ENCODE assay signal across 18 cellular contexts in genomic region chr1:154190550-154190949, GRCh38. TPM values are rescaled to one million over a fixed set of nuclear protein-coding genes. Genes with fewer than 3 reads are reported as not detected.
A peak's percentile ranks its signal among the peaks of the same experiment; 100 is the strongest.
DNase-seq lines count a peak whose midpoint lies in the region; ATAC-seq and TF ChIP-seq lines count a peak whose summit lies in the region.
"Had no signal": no experiment of that assay in that cellular context is flagged by ENCODE, and none has a peak within 500 bp of the region (broad histone marks: within the 10 kb centered on the region; RNA-seq: fewer than 3 reads in every experiment).

No MANE protein-coding gene starts in this region.

- DNase-seq in SHP77 (lab: John Stamatoyannopoulos, UW): peak; percentile 22 to 29
- DNase-seq in SHP77 treated with DMSO at 0.1 percent for 48 hours (lab: John Stamatoyannopoulos, UW): no peak
- DNase-seq in left cardiac atrium: no peak
- DNase-seq in GM13976 (ENCODE audit: low spot score): no peak
- DNase-seq in NCI-H1436 (lab: John Stamatoyannopoulos, UW): no peak
- DNase-seq: activated effector memory CD4-positive, alpha-beta T cell treated with Interleukin-2 at 50 U/mL for 16 hours; Caco-2; KBM-7; NCI-H1436 treated with DMSO at 0.1 percent for 48 hours; NCI-H510A; PC-9 had no signal

- H3K27me3 ChIP-seq in skeletal muscle satellite cell (ENCODE audit: control insufficient read depth, insufficient read depth, low read length): peaks cover 33% of the 10 kb centered on the region

- no peak overlapping the region for H3K4me3 ChIP-seq in skeletal muscle satellite cell (ENCODE audit: low read length)
- H3K4me3 ChIP-seq: A549, PC-9 had no signal

- intact Hi-C loops in left cardiac atrium (cut with DNase I): no loop called here

- H3K27ac ChIP-seq in VCaP: peak overlapping the region; percentile 11; the same call in 1 of the 2 replicates
- H3K27ac ChIP-seq: A549, PC-9 had no signal

- H3K9ac ChIP-seq in skeletal muscle satellite cell (ENCODE audit: low read depth, low read length): no peak overlapping the region

- H3K4me1 ChIP-seq in skeletal muscle satellite cell (ENCODE audit: control insufficient read depth, insufficient read depth, low read length): peaks cover 16% of the 10 kb centered on the region

- ATAC-seq in left cardiac atrium: peak; percentile 61 to 75
- ATAC-seq in HG03442 (IDR thresholded peaks at IDR 0.05; ENCODE audit: unreplicated experiment): no peak
- ATAC-seq: A549 had no signal

- no peaks in the 10 kb centered on the region for H3K36me3 ChIP-seq in skeletal muscle satellite cell (ENCODE audit: insufficient read depth, low read length)

- in situ Hi-C loops in GM13976 (cut with MboI; ENCODE audit: low sequenced_read_pairs, unreplicated experiment): loop anchor here (10.0 kb wide), 1 partner anchor 144 kb away; no protein-coding TSS in a partner anchor

- H3K9me3 ChIP-seq in skeletal muscle satellite cell (replicated peaks; ENCODE audit: low read length): no peaks in the 10 kb centered on the region
- H3K9me3 ChIP-seq: A549, Caco-2 had no signal

- peak overlapping the region; percentile 32 for H3K4me2 ChIP-seq in skeletal muscle satellite cell (ENCODE audit: low read length)
- H3K4me2 ChIP-seq: A549, PC-9 had no signal

- no peak for TF ChIP-seq CTCF in VCaP (conservative IDR thresholded peaks at IDR 0.05)
- TF ChIP-seq CTCF in GM13976 (IDR thresholded peaks at IDR 0.05; ENCODE audit: borderline replicate concordance, control extremely low read depth, extremely low read depth, insufficient read depth, missing control alignments): no peak

RNA-seq across cellular contexts. Expression of gene TPM3, which starts 1.4 kb away (rescaled TPM):
- 100 to 1,000 TPM; 287 to 561 TPM for total RNA-seq in left cardiac atrium
- 606 and 719 TPM in 2 replicates for total RNA-seq in skeletal muscle satellite cell (2012; rRNA removed)

RNA-seq across cellular contexts. Expression of gene CFAP141, which starts 15.6 kb away (rescaled TPM):
- total RNA-seq in left cardiac atrium: not detected
- total RNA-seq in skeletal muscle satellite cell (2012; rRNA removed): not detected in 2 replicates
- total RNA-seq: astrocyte, Caco-2, PC-9, posterior vena cava, subcutaneous adipose tissue had no signal

RNA-seq across cellular contexts. Expression of gene UBAP2L, which starts 30.2 kb away (rescaled TPM):
- 100 to 1,000 TPM in 1 of 2 donors, 10 to 100 TPM in 1; 88.5 to 106 TPM for total RNA-seq in left cardiac atrium
- total RNA-seq in skeletal muscle satellite cell (2012; rRNA removed): 74.3 and 85.4 TPM in 2 replicates

RNA-seq across cellular contexts. Expression of gene NUP210L, which starts 35.7 kb away (rescaled TPM):
- total RNA-seq in left cardiac atrium: under 1 TPM; 0.13 to 0.74 TPM
- total RNA-seq in skeletal muscle satellite cell (2012; rRNA removed): under 0.01 TPM in 1 of 2 replicates, not detected in the other
- total RNA-seq: astrocyte, PC-9 had no signal

Comparison
In these comparisons a context has a peak if more than half of its experiments do, and no peak if none do; other contexts are left out.
1. DNase-seq: peak in SHP77 (2 of 2); none in SHP77 treated with DMSO at 0.1 percent for 48 hours (single experiment), left cardiac atrium (single experiment), GM13976 (single experiment) and NCI-H1436 (single experiment).